1 cellular context compared by ENCODE assay signal in genomic region chr16:89362187-89362865, GRCh38.
TF ChIP-seq lines count a peak whose summit lies in the region.

No MANE protein-coding gene starts in this region.

TF ChIP-seq in K562, 482 proteins besides CTCF, POLR2A, EP300 and RAD21 (continued from another document):
- peak; percentile 19; the same call in 1 of the 2 replicates for TF ChIP-seq MAX (CRISPR knock-in tag; IDR thresholded peaks at IDR 0.05)
- peak; percentile 64; the same call in 1 of the 2 replicates for TF ChIP-seq RAD51 (IDR thresholded peaks at IDR 0.05; ENCODE audit: borderline replicate concordance, low read depth)
- peak; percentile 76 for TF ChIP-seq USF1 (CRISPR knock-in tag; IDR thresholded peaks at IDR 0.05)
